ENCODE assay signal across 8 cellular contexts in genomic region chr14:95507174-95507573, GRCh38. TPM values are rescaled to one million over a fixed set of nuclear protein-coding genes. Genes with fewer than 3 reads are reported as not detected.
DNase-seq lines count a peak whose midpoint lies in the region; ATAC-seq and TF ChIP-seq lines count a peak whose summit lies in the region.

No MANE protein-coding gene starts in this region.

- ATAC-seq in gastrocnemius medialis (peak; percentile 93 to 94), HG02981 (IDR thresholded peaks at IDR 0.05; ENCODE audit: unreplicated experiment) (no peak), GM21381 (IDR thresholded peaks at IDR 0.05; ENCODE audit: unreplicated experiment) (no peak)

- TF ChIP-seq CTCF in fibroblast of the aortic adventitia (IDR thresholded peaks at IDR 0.05; ENCODE audit: insufficient read depth, low read length) (no peak), gastrocnemius medialis (IDR thresholded peaks at IDR 0.05 in 4 of 5, conservative IDR thresholded peaks at IDR 0.05 in 1 of 5) (no peak)

- DNase-seq in GM04503 (ENCODE audit: low read depth) = peak; percentile 94
- DNase-seq in SJSA1 (ENCODE audit: low read depth in 1 of 2, low spot score in 2 of 2) = peak; percentile 61 to 76
- peak; percentile 97 for DNase-seq in fibroblast of the aortic adventitia (ENCODE audit: low read depth)
- peak; percentile 84 to 93 for DNase-seq in gastrocnemius medialis
- DNase-seq in iPS-NIHi7 (ENCODE audit: extremely low spot score) = no peak
- DNase-seq in NCI-H510A treated with DMSO at 0.1 percent for 48 hours (lab: John Stamatoyannopoulos, UW) = no peak

- no peak for TF ChIP-seq POLR2A in gastrocnemius medialis (IDR thresholded peaks at IDR 0.05)

- peaks cover 31% of the 10 kb centered on the region for H3K4me1 ChIP-seq in SJSA1 (replicated peaks)
- H3K4me1 ChIP-seq in gastrocnemius medialis = peaks cover 62 to 72% of the 10 kb centered on the region in 2 donors

- H3K9me3 ChIP-seq in SJSA1 (replicated peaks) = no peaks in the 10 kb centered on the region
- H3K9me3 ChIP-seq in gastrocnemius medialis = no peaks in the 10 kb centered on the region

- H3K4me3 ChIP-seq in SJSA1 = no peak overlapping the region
- H3K4me3 ChIP-seq in fibroblast of the aortic adventitia (ENCODE audit: low read depth, low read length) = no peak overlapping the region
- no peak overlapping the region for H3K4me3 ChIP-seq in gastrocnemius medialis

- H3K27ac ChIP-seq in SJSA1 (peak overlapping the region; percentile 41), gastrocnemius medialis (peak overlapping the region; percentile 74 to 84 (median 82))

- H3K36me3 ChIP-seq in SJSA1 (peaks cover 13% of the 10 kb centered on the region), gastrocnemius medialis (no peaks in the 10 kb centered on the region)

- in situ Hi-C loops in gastrocnemius medialis (cut with MboI; ENCODE audit: low sequenced_read_pairs in 4 of 4) = no loop called here

- H3K27me3 ChIP-seq in SJSA1 (replicated peaks) = no peaks in the 10 kb centered on the region
- no peaks in the 10 kb centered on the region for H3K27me3 ChIP-seq in gastrocnemius medialis

- intact Hi-C loops in gastrocnemius medialis (cut with DNase I; ENCODE audit: low total_unique reads) = loop anchor here (2.0 kb wide), 1 partner anchor 18 kb away; no protein-coding TSS in a partner anchor

RNA-seq across cellular contexts. Expression of gene SYNE3, which starts 9.3 kb away (rescaled TPM):
- 8.3 and 11.5 TPM in 2 replicates for total RNA-seq in SJSA1 (2014; rRNA removed; shearing (Covaris generic))
- total RNA-seq in fibroblast of the aortic adventitia (ENCODE audit: low replicate concordance) (19.3 and 63.4 TPM in 2 replicates), gastrocnemius medialis (1 to 10 TPM; 4.7 to 7.1 (median 5.1) TPM)

RNA-seq across cellular contexts. Expression of gene GLRX5, which starts 27.7 kb away (rescaled TPM):
- 56.2 and 82.3 TPM in 2 replicates for total RNA-seq in SJSA1 (2014; rRNA removed; shearing (Covaris generic))
- total RNA-seq in fibroblast of the aortic adventitia (ENCODE audit: low replicate concordance) (8.5 and 47.2 TPM in 2 replicates), gastrocnemius medialis (10 to 100 TPM; 28.0 to 83.2 (median 74.0) TPM)

Comparison
In these comparisons a context has a peak if more than half of its experiments do, and no peak if none do; other contexts are left out.
1. DNase-seq: peak in GM04503 (single experiment), SJSA1 (2 of 2), fibroblast of the aortic adventitia (single experiment) and gastrocnemius medialis (2 of 2); none in iPS-NIHi7 (single experiment) and NCI-H510A treated with DMSO at 0.1 percent for 48 hours (single experiment).
2. ATAC-seq: peak in gastrocnemius medialis (2 of 2); none in HG02981 (single experiment) and GM21381 (single experiment).